In the genomic region with DNA sequence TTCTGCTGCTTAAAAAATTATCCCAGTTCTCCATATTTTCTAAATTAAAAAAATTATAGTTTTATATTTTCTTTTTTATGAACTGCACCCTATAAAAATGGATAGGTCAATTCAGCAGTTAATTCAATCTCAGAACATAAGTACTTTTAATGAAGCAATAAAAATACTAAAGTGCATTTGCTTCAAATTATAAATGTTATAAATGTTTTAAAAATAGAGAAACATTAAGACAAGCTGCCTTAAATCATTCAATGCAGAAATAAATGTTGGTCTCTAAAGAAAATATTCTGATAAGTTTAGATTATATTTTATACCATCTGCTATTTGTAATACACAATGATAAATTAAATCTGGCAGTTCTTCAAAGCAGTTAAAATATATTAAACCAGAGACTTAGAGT, we compare ENCODE assay signal across 22 cellular contexts.
"Had no signal": no experiment of that assay in that cellular context is flagged by ENCODE, and none has a peak within 500 bp of the region (broad histone marks: within the 10 kb centered on the region; RNA-seq: fewer than 3 reads in every experiment).

No MANE protein-coding gene starts in this region.

- H3K9me3 ChIP-seq: SJSA1 had no signal

- DNase-seq: KBM-7, MV-4-11, NCI-H1048, NCI-H1105 treated with DMSO at 0.1 percent for 48 hours, NCI-H1417 treated with DMSO at 0.1 percent for 48 hours, NCI-H146, NCI-H1694 treated with DMSO at 0.1 percent for 48 hours, NCI-H1930, NCI-H2081, NCI-H2107, NCI-H2171, NCI-H226, NCI-H446, NCI-H510A, NCI-H524 treated with DMSO at 0.1 percent for 48 hours, NCI-H69, NCI-H774, Right ventricle myocardium superior, RPMI8226, SIG-M5 had no signal

- H3K36me3 ChIP-seq: SJSA1 had no signal

- H3K4me3 ChIP-seq: SJSA1, SK-N-MC had no signal

- H3K27ac ChIP-seq: SJSA1, SK-N-MC had no signal
